In genomic region chr2:121363632-121364420, GRCh38 we compare ENCODE assay signal across 13 cellular contexts.
A peak's percentile ranks its signal among the peaks of the same experiment; 100 is the strongest.
DNase-seq lines count a peak whose midpoint lies in the region; ATAC-seq and TF ChIP-seq lines count a peak whose summit lies in the region.
"Had no signal": no experiment of that assay in that cellular context is flagged by ENCODE, and none has a peak within 500 bp of the region (broad histone marks: within the 10 kb centered on the region; RNA-seq: fewer than 3 reads in every experiment).

No MANE protein-coding gene starts in this region.

- no peak overlapping the region for H2BK15ac ChIP-seq in mesenchymal stem cell (ENCODE audit: low read depth, poor library complexity, severe bottlenecking)

- H3K18ac ChIP-seq in mesenchymal stem cell (ENCODE audit: low read depth in 1 of 2, low read length in 2 of 2): no peak overlapping the region

- CTCF ChIA-PET in AG04450 (lab: Charles Lee): interaction anchor here (4.4 kb wide), 1 partner anchor 7 kb away, joined by 31 read pairs; no protein-coding TSS in a partner anchor

- no peak overlapping the region for H4K8ac ChIP-seq in mesenchymal stem cell (ENCODE audit: low read length)

- H3K27ac ChIP-seq in AG04450 (ENCODE audit: low read depth, low read length) (peak overlapping the region; percentile 47), epithelial cell of prostate (peak overlapping the region; percentile 80), mesenchymal stem cell (ENCODE audit: low read length, poor library complexity, severe bottlenecking) (peak overlapping the region; percentile 36)
- H3K27ac ChIP-seq: BLaER1 treated with 17β-estradiol and CSF1 and Interleukin-3, amounts not matched to agents 10 nM and 100 nM had no signal

- no peak overlapping the region for H2AFZ ChIP-seq in mesenchymal stem cell (ENCODE audit: low read depth, low read length)

- no peak overlapping the region for H2BK120ac ChIP-seq in mesenchymal stem cell (ENCODE audit: low read depth, low read length)

- peaks cover 39 to 51% of the 10 kb centered on the region in 2 experiments for H3K36me3 ChIP-seq in mesenchymal stem cell (ENCODE audit: control insufficient read depth in 1 of 2, insufficient read depth in 2 of 2, low read depth in 1 of 2, low read length in 2 of 2)

- H3K4me2 ChIP-seq in mesenchymal stem cell (ENCODE audit: low read length, poor library complexity, severe bottlenecking): no peak overlapping the region
- H3K4me2 ChIP-seq: BLaER1 treated with 17β-estradiol and CSF1 and Interleukin-3, amounts not matched to agents 10 nM and 100 nM had no signal

- no peak for TF ChIP-seq CTCF in AG04450 (IDR thresholded peaks at IDR 0.05; ENCODE audit: low read depth, low read length)

- no peak overlapping the region for H2AK5ac ChIP-seq in mesenchymal stem cell (ENCODE audit: low read length, severe bottlenecking)

- H3K4me3 ChIP-seq in AG04450 (ENCODE audit: low read depth, low read length) (no peak overlapping the region), mesenchymal stem cell (ENCODE audit: insufficient read depth in 1 of 2, low read depth in 1 of 2, low read length in 2 of 2) (peak overlapping the region in 1 of 2 experiments; percentile 36)
- H3K4me3 ChIP-seq: BLaER1 treated with 17β-estradiol and CSF1 and Interleukin-3, amounts not matched to agents 10 nM and 100 nM had no signal

- H3K79me1 ChIP-seq in mesenchymal stem cell (replicated peaks; ENCODE audit: low read length, poor library complexity, severe bottlenecking): peaks cover 10% of the 10 kb centered on the region

- no peak overlapping the region for H3K14ac ChIP-seq in mesenchymal stem cell (ENCODE audit: low read length in 2 of 2)

- no peak overlapping the region for H3K23ac ChIP-seq in mesenchymal stem cell (ENCODE audit: low read length in 2 of 2)

- H2BK12ac ChIP-seq in mesenchymal stem cell (ENCODE audit: low read length in 2 of 2): no peak overlapping the region

- DNase-seq in AG04450 (ENCODE audit: low read depth, low spot score): no peak
- peak; percentile 19 for DNase-seq in NCI-H2029 treated with DMSO at 0.1 percent for 48 hours (lab: John Stamatoyannopoulos, UW)
- peak; percentile 68 for DNase-seq in epithelial cell of prostate (ENCODE audit: low read depth, low spot score)
- no peak for DNase-seq in mesenchymal stem cell
- DNase-seq in DMS114 treated with DMSO at 0.1 percent for 48 hours (lab: John Stamatoyannopoulos, UW; ENCODE audit: unreplicated experiment): no peak
- DNase-seq: activated CD8-positive, alpha-beta memory T cell treated with anti-CD3 and anti-CD28 coated beads, Interleukin-2, amount 10 ng/mL, durations not matched to agents 7 days and 5 days; endodermal cell; H9; NCI-H2107 had no signal

- H3K27me3 ChIP-seq in AG04450 (ENCODE audit: control insufficient read depth, insufficient read depth, low read length): no peaks in the 10 kb centered on the region
- no peaks in the 10 kb centered on the region for H3K27me3 ChIP-seq in mesenchymal stem cell (ENCODE audit: control insufficient read depth in 1 of 2, insufficient read depth in 1 of 2, low read length in 2 of 2)
- H3K27me3 ChIP-seq: BLaER1 treated with 17β-estradiol and CSF1 and Interleukin-3, amounts not matched to agents 10 nM and 100 nM had no signal

- H3K9me3 ChIP-seq in AG04450 (ENCODE audit: control insufficient read depth, insufficient read depth, low read length) (no peaks in the 10 kb centered on the region; the same call in 1 of the 2 replicates), mesenchymal stem cell (ENCODE audit: control insufficient read depth, low read length) (no peaks in the 10 kb centered on the region)
- H3K9me3 ChIP-seq: BLaER1 treated with 17β-estradiol and CSF1 and Interleukin-3, amounts not matched to agents 10 nM and 100 nM had no signal

- WGBS in mesenchymal stem cell: 87% methylated on average over 4 of the region's 5 CpGs

- H4K91ac ChIP-seq in mesenchymal stem cell (ENCODE audit: low read length): no peak overlapping the region

- no peak for ATAC-seq in HG02938 (IDR thresholded peaks at IDR 0.05; ENCODE audit: unreplicated experiment)
- no peak for ATAC-seq in HG02588 (IDR thresholded peaks at IDR 0.05; ENCODE audit: unreplicated experiment)
- ATAC-seq in GM18873 (IDR thresholded peaks at IDR 0.05; ENCODE audit: low FRiP score, unreplicated experiment): no peak
- ATAC-seq: activated CD8-positive, alpha-beta memory T cell treated with anti-CD3 and anti-CD28 coated beads, Interleukin-2, amount 10 ng/mL, durations not matched to agents 7 days and 5 days had no signal

- no peak overlapping the region for H3K4ac ChIP-seq in mesenchymal stem cell (ENCODE audit: low read depth in 1 of 2, low read length in 2 of 2)

- H2BK5ac ChIP-seq in mesenchymal stem cell (ENCODE audit: low read depth, low read length, poor library complexity, severe bottlenecking): no peak overlapping the region

- peaks cover 6% of the 10 kb centered on the region for H3K4me1 ChIP-seq in mesenchymal stem cell (ENCODE audit: control insufficient read depth, insufficient read depth, low read depth, low read length)
- H3K4me1 ChIP-seq: BLaER1 treated with 17β-estradiol and CSF1 and Interleukin-3, amounts not matched to agents 10 nM and 100 nM had no signal

- POLR2A ChIA-PET in AG04450 (lab: Yijun Ruan, JAX): no interaction called here

- peak overlapping the region; percentile 56 for H3K9ac ChIP-seq in mesenchymal stem cell (ENCODE audit: low read length)
- H3K9ac ChIP-seq: BLaER1 treated with 17β-estradiol and CSF1 and Interleukin-3, amounts not matched to agents 10 nM and 100 nM had no signal

Comparison
In these comparisons a context has a peak if more than half of its experiments do, and no peak if none do; other contexts are left out.
1. DNase-seq: peak in NCI-H2029 treated with DMSO at 0.1 percent for 48 hours (single experiment) and epithelial cell of prostate (single experiment); none in AG04450 (single experiment), mesenchymal stem cell (single experiment) and DMS114 treated with DMSO at 0.1 percent for 48 hours (single experiment).
2. Peak in every context shown above with its lines, with median percentiles within 50 percentile points of each other: H3K27ac ChIP-seq.